1 cellular context compared by ENCODE assay signal in the genomic region with DNA sequence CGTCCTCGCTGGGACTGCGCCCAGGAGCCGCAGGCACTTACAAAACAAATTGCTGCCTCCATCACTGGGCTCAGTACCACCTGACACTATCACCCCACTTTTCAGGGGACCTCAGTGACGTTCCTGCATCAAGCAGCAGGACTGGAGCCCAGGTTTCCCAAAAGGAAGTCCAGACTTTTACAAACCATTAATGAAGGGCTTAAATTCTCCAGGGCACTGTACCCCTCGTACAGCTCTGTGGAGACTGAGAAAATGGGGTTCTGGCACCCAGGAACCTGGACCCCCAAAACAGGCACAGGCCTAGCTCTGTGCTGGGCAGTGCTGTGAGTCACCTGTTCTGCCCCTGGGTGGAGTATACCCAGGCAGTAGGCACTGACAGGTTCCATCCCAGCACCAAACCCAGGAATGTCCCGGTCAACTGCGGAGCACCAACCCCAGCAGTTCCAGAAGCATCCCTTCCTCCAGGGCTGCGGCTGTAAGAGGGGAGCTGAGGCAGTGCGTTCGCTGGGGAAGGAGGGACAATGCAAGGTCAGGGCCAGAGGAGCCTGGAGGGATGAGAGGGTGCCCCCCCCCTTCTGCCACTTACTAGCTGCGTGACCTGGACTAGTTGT.
TF ChIP-seq lines count a peak whose summit lies in the region.

No MANE protein-coding gene starts in this region.

TF ChIP-seq in A549, 52 proteins besides CTCF, POLR2A, EP300 and RAD21 (continued from another document):
- TF ChIP-seq SMC3 (IDR thresholded peaks at IDR 0.05) (no peak), JUN (IDR thresholded peaks at IDR 0.05) (peak in 1 of 2 experiments; percentile 5; a peak in 1 of 5 replicates), FOSL2 (IDR thresholded peaks at IDR 0.05) (no peak), FOSL2 (CRISPR knock-in tag; IDR thresholded peaks at IDR 0.05) (0 out of 2 replicates have a peak, but pooled peaks have one; percentile 1), RNF2 (IDR thresholded peaks at IDR 0.05; ENCODE audit: borderline replicate concordance, low read depth) (no peak), HOXB5 (CRISPR knock-in tag; IDR thresholded peaks at IDR 0.05) (no peak)
